ENCODE assay signal across 1 cellular context in genomic region chr2:8004250-8004681, GRCh38.
TF ChIP-seq lines count a peak whose summit lies in the region.

No MANE protein-coding gene starts in this region.

TF ChIP-seq in K562, 482 proteins besides CTCF, POLR2A, EP300 and RAD21 (continued from another document and continues in another):
- TF ChIP-seq ATF4 (CRISPR knock-in tag; IDR thresholded peaks at IDR 0.05), result 0 out of 2 replicates have a peak, but pooled peaks have one; percentile 29
- no peak for TF ChIP-seq ZNF324 (CRISPR knock-in tag; IDR thresholded peaks at IDR 0.05)
- TF ChIP-seq YY1 (IDR thresholded peaks at IDR 0.05; ENCODE audit: borderline replicate concordance in 1 of 3, control insufficient read depth in 1 of 3, extremely low read depth in 1 of 3, insufficient read depth in 3 of 3, insufficient read length in 1 of 3, insufficient replicate concordance in 2 of 3, low read depth in 1 of 3, low read length in 2 of 3), result no peak
- TF ChIP-seq GATA2 (CRISPR knock-in tag; IDR thresholded peaks at IDR 0.05), result peak; percentile 56; the same call in 1 of the 2 replicates
- no peak for TF ChIP-seq ZNF280A (IDR thresholded peaks at IDR 0.05; ENCODE audit: low read depth, partially characterized antibody)
- TF ChIP-seq RBBP5 (IDR thresholded peaks at IDR 0.05; ENCODE audit: borderline replicate concordance, insufficient read depth, low read length, poor library complexity, severe bottlenecking), result no peak
- TF ChIP-seq BRD4 (IDR thresholded peaks at IDR 0.05), result no peak
- no peak for TF ChIP-seq ZNF583 (CRISPR knock-in tag; IDR thresholded peaks at IDR 0.05)
- TF ChIP-seq AFF1 (IDR thresholded peaks at IDR 0.05; ENCODE audit: low read depth in 1 of 2, partially characterized antibody in 2 of 2), result peak in 1 of 2 experiments; percentile 45
- TF ChIP-seq FOXM1 (IDR thresholded peaks at IDR 0.05; ENCODE audit: low read depth), result peak; percentile 85
- TF ChIP-seq FOXM1 (CRISPR knock-in tag; IDR thresholded peaks at IDR 0.05; ENCODE audit: low read depth), result no peak
- peak; percentile 32; the same call in 1 of the 2 replicates for TF ChIP-seq MBD2 (IDR thresholded peaks at IDR 0.05; ENCODE audit: borderline replicate concordance, low read depth)
- TF ChIP-seq SRF (CRISPR knock-in tag; IDR thresholded peaks at IDR 0.05), result no peak
- no peak for TF ChIP-seq SLC30A9 (CRISPR knock-in tag; IDR thresholded peaks at IDR 0.05)
- TF ChIP-seq DEAF1 (CRISPR knock-in tag; IDR thresholded peaks at IDR 0.05), result no peak
- no peak for TF ChIP-seq NR0B1 (IDR thresholded peaks at IDR 0.05; ENCODE audit: partially characterized antibody)
- no peak; the same call in 1 of the 2 replicates for TF ChIP-seq MGA (IDR thresholded peaks at IDR 0.05)
- TF ChIP-seq ZFP36 (IDR thresholded peaks at IDR 0.05; ENCODE audit: low read depth, low read length, partially characterized antibody), result no peak
- no peak for TF ChIP-seq GABPB2 (CRISPR knock-in tag; conservative IDR thresholded peaks at IDR 0.05)
- TF ChIP-seq CBX5 (IDR thresholded peaks at IDR 0.05; ENCODE audit: borderline replicate concordance, low read depth), result no peak
- TF ChIP-seq ZFP1 (CRISPR knock-in tag; IDR thresholded peaks at IDR 0.05), result no peak; the same call in 1 of the 2 replicates
- TF ChIP-seq DLX4 (CRISPR knock-in tag; IDR thresholded peaks at IDR 0.05), result no peak
- TF ChIP-seq XRCC3 (IDR thresholded peaks at IDR 0.05), result no peak
- TF ChIP-seq ZNF354B (CRISPR knock-in tag; IDR thresholded peaks at IDR 0.05), result no peak
- no peak for TF ChIP-seq ZNF217 (CRISPR knock-in tag; IDR thresholded peaks at IDR 0.05)
- TF ChIP-seq KHSRP (IDR thresholded peaks at IDR 0.05), result peak; percentile 97
- no peak for TF ChIP-seq ILK (tag; IDR thresholded peaks at IDR 0.05; ENCODE audit: borderline replicate concordance, low read depth)
- no peak for TF ChIP-seq ETS1 (conservative IDR thresholded peaks at IDR 0.05; ENCODE audit: control insufficient read depth, low read depth, low read length)
- peak; percentile 49; the same call in 1 of the 2 replicates for TF ChIP-seq MYBL2 (IDR thresholded peaks at IDR 0.05; ENCODE audit: low read depth)
- TF ChIP-seq MYBL2 (CRISPR knock-in tag; IDR thresholded peaks at IDR 0.05; ENCODE audit: borderline replicate concordance), result no peak
- TF ChIP-seq PCBP1 (IDR thresholded peaks at IDR 0.05; ENCODE audit: low read depth, low read length, poor library complexity, severe bottlenecking), result no peak
- no peak for TF ChIP-seq CBX2 (IDR thresholded peaks at IDR 0.05; ENCODE audit: insufficient read depth, low read length, poor library complexity, severe bottlenecking)
- TF ChIP-seq DIDO1 (tag; IDR thresholded peaks at IDR 0.05; ENCODE audit: low read depth), result no peak
- peak in 1 of 2 experiments; percentile 6 for TF ChIP-seq NCOA2 (IDR thresholded peaks at IDR 0.05; ENCODE audit: partially characterized antibody in 2 of 2)
